In genomic region chr9:74025402-74025894, GRCh38 we compare ENCODE assay signal across 1 cellular context.
TF ChIP-seq lines count a peak whose summit lies in the region.

No MANE protein-coding gene starts in this region.

TF ChIP-seq in HepG2, 621 proteins besides CTCF, POLR2A, EP300 and RAD21 (continued from another document and continues in another):
- TF ChIP-seq ZUFSP (CRISPR knock-in tag; IDR thresholded peaks at IDR 0.05; ENCODE audit: borderline replicate concordance), result no peak
- peak; percentile 67 for TF ChIP-seq HMG20B (CRISPR knock-in tag; conservative IDR thresholded peaks at IDR 0.05)
- TF ChIP-seq REST (IDR thresholded peaks at IDR 0.05; ENCODE audit: borderline replicate concordance in 1 of 2, low read depth in 1 of 2, low read length in 2 of 2), result peak in 1 of 2 experiments; percentile 59; a peak in 1 of 4 replicates
- no peak for TF ChIP-seq MBNL3 (CRISPR knock-in tag; conservative IDR thresholded peaks at IDR 0.05)
- TF ChIP-seq ATF3 (CRISPR knock-in tag; IDR thresholded peaks at IDR 0.05), result peak; percentile 84
- no peak for TF ChIP-seq ZBTB7A (CRISPR knock-in tag; IDR thresholded peaks at IDR 0.05)
- no peak for TF ChIP-seq FIP1L1 (IDR thresholded peaks at IDR 0.05; ENCODE audit: borderline replicate concordance, insufficient read depth, low read depth, low read length)
- TF ChIP-seq ZFY (CRISPR knock-in tag; IDR thresholded peaks at IDR 0.05), result no peak
- no peak for TF ChIP-seq ZBED4 (CRISPR knock-in tag; IDR thresholded peaks at IDR 0.05; ENCODE audit: borderline replicate concordance)
- peak; percentile 90 for TF ChIP-seq FOSL1 (CRISPR knock-in tag; IDR thresholded peaks at IDR 0.05; ENCODE audit: borderline replicate concordance)
- no peak for TF ChIP-seq ZNF510 (CRISPR knock-in tag; IDR thresholded peaks at IDR 0.05; ENCODE audit: low read depth)
- TF ChIP-seq ARNTL (CRISPR knock-in tag; IDR thresholded peaks at IDR 0.05), result no peak
- no peak for TF ChIP-seq ELF1 (CRISPR knock-in tag; IDR thresholded peaks at IDR 0.05)
- TF ChIP-seq ASH2L (IDR thresholded peaks at IDR 0.05; ENCODE audit: insufficient read length, low read depth, low read length), result peak; percentile 94
- TF ChIP-seq ZNF614 (CRISPR knock-in tag; IDR thresholded peaks at IDR 0.05; ENCODE audit: borderline replicate concordance), result 0 out of 2 replicates have a peak, but pooled peaks have one; percentile 33
- TF ChIP-seq ZNF407 (CRISPR knock-in tag; IDR thresholded peaks at IDR 0.05; ENCODE audit: not compliant biosample characterization), result no peak
- no peak for TF ChIP-seq CREB3 (CRISPR knock-in tag; IDR thresholded peaks at IDR 0.05)
- no peak for TF ChIP-seq GTF3A (CRISPR knock-in tag; conservative IDR thresholded peaks at IDR 0.05)
- no peak for TF ChIP-seq MLLT10 (CRISPR knock-in tag; IDR thresholded peaks at IDR 0.05)
- no peak for TF ChIP-seq ZNF30 (CRISPR knock-in tag; IDR thresholded peaks at IDR 0.05)
- TF ChIP-seq ARNT2 (CRISPR knock-in tag; IDR thresholded peaks at IDR 0.05; ENCODE audit: low read depth), result no peak
- TF ChIP-seq FOXK1 (CRISPR knock-in tag; IDR thresholded peaks at IDR 0.05; ENCODE audit: borderline replicate concordance, low read depth), result peak; percentile 81
- peak; percentile 85 for TF ChIP-seq SKI (IDR thresholded peaks at IDR 0.05; ENCODE audit: partially characterized antibody)
- TF ChIP-seq ZBTB26 (CRISPR knock-in tag; IDR thresholded peaks at IDR 0.05; ENCODE audit: borderline replicate concordance), result no peak
- TF ChIP-seq MTF2 (CRISPR knock-in tag; IDR thresholded peaks at IDR 0.05; ENCODE audit: borderline replicate concordance), result no peak
- peak; percentile 74; the same call in 1 of the 2 replicates for TF ChIP-seq ZGPAT (CRISPR knock-in tag; IDR thresholded peaks at IDR 0.05)
- no peak for TF ChIP-seq HES4 (CRISPR knock-in tag; IDR thresholded peaks at IDR 0.05; ENCODE audit: borderline replicate concordance)
- no peak; the same call in 1 of the 2 replicates for TF ChIP-seq ELF3 (CRISPR knock-in tag; IDR thresholded peaks at IDR 0.05)
- TF ChIP-seq AGO1 (IDR thresholded peaks at IDR 0.05; ENCODE audit: low read depth, low read length, poor library complexity, severe bottlenecking), result no peak
- TF ChIP-seq NFKBIZ (CRISPR knock-in tag; IDR thresholded peaks at IDR 0.05), result peak; percentile 91
- peak; percentile 90 for TF ChIP-seq BCL6 (CRISPR knock-in tag; IDR thresholded peaks at IDR 0.05)
- no peak; the same call in 1 of the 2 replicates for TF ChIP-seq NFE2L2 (IDR thresholded peaks at IDR 0.05; ENCODE audit: low read length)
- peak; percentile 62; the same call in 1 of the 2 replicates for TF ChIP-seq HOMEZ (CRISPR knock-in tag; IDR thresholded peaks at IDR 0.05; ENCODE audit: low read depth)
- no peak for TF ChIP-seq JARID2 (CRISPR knock-in tag; IDR thresholded peaks at IDR 0.05; ENCODE audit: insufficient replicate concordance)
